3 cellular contexts compared by ENCODE assay signal in genomic region chr1:228366851-228367741, GRCh38.
TF ChIP-seq lines count a peak whose summit lies in the region.

No MANE protein-coding gene starts in this region.

TF ChIP-seq in K562, 482 proteins besides CTCF, POLR2A, EP300 and RAD21:
- no peak for TF ChIP-seq HDAC3 (IDR thresholded peaks at IDR 0.05; ENCODE audit: borderline replicate concordance, partially characterized antibody)
- TF ChIP-seq FOXP1 (CRISPR knock-in tag; IDR thresholded peaks at IDR 0.05) = no peak
- 0 out of 2 replicates have a peak, but pooled peaks have one; percentile 37 for TF ChIP-seq ZNF12 (CRISPR knock-in tag; IDR thresholded peaks at IDR 0.05)
- no peak for TF ChIP-seq L3MBTL2 (IDR thresholded peaks at IDR 0.05)
- TF ChIP-seq MIER1 (IDR thresholded peaks at IDR 0.05; ENCODE audit: low read depth) = no peak
- peak; percentile 62; the same call in 1 of the 2 replicates for TF ChIP-seq ZBTB7A (IDR thresholded peaks at IDR 0.05; ENCODE audit: borderline replicate concordance, control insufficient read depth, low read depth, low read length)
- 0 out of 2 replicates have a peak, but pooled peaks have one; percentile 16 for TF ChIP-seq CBFB (CRISPR knock-in tag; IDR thresholded peaks at IDR 0.05)
- 0 out of 2 replicates have a peak, but pooled peaks have one; percentile 38 for TF ChIP-seq PTBP1 (IDR thresholded peaks at IDR 0.05; ENCODE audit: low read depth, low read length)
- TF ChIP-seq, protein P1, sequence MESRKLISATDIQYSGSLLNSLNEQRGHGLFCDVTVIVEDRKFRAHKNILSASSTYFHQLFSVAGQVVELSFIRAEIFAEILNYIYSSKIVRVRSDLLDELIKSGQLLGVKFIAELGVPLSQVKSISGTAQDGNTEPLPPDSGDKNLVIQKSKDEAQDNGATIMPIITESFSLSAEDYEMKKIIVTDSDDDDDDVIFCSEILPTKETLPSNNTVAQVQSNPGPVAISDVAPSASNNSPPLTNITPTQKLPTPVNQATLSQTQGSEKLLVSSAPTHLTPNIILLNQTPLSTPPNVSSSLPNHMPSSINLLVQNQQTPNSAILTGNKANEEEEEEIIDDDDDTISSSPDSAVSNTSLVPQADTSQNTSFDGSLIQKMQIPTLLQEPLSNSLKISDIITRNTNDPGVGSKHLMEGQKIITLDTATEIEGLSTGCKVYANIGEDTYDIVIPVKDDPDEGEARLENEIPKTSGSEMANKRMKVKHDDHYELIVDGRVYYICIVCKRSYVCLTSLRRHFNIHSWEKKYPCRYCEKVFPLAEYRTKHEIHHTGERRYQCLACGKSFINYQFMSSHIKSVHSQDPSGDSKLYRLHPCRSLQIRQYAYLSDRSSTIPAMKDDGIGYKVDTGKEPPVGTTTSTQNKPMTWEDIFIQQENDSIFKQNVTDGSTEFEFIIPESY (CRISPR knock-in tag; IDR thresholded peaks at IDR 0.05) = peak; percentile 87
- TF ChIP-seq ZC3H11A (IDR thresholded peaks at IDR 0.05; ENCODE audit: low read depth, low read length) = no peak
TF ChIP-seq in K562: peak in this region for 5.

TF ChIP-seq in HepG2, 621 proteins besides CTCF, POLR2A, EP300 and RAD21:
- TF ChIP-seq MEIS2 (CRISPR knock-in tag; IDR thresholded peaks at IDR 0.05) (no peak), RXRA (CRISPR knock-in tag; IDR thresholded peaks at IDR 0.05) (no peak), HDAC2 (CRISPR knock-in tag; IDR thresholded peaks at IDR 0.05) (no peak), PAF1 (CRISPR knock-in tag; IDR thresholded peaks at IDR 0.05) (no peak), TBX2 (CRISPR knock-in tag; IDR thresholded peaks at IDR 0.05; ENCODE audit: borderline replicate concordance) (no peak)
- TF ChIP-seq, protein P2, sequence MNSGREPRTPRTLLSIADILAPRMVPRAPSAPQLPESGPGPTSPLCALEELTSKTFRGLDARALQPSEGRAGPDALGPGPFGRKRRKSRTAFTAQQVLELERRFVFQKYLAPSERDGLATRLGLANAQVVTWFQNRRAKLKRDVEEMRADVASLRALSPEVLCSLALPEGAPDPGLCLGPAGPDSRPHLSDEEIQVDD (CRISPR knock-in tag; IDR thresholded peaks at IDR 0.05; ENCODE audit: borderline replicate concordance) = no peak

TF ChIP-seq in GM12891, 5 proteins besides CTCF, POLR2A, EP300 and RAD21:
- TF ChIP-seq PAX5 (IDR thresholded peaks at IDR 0.05; ENCODE audit: insufficient read depth, low read length, severe bottlenecking) (no peak), POLR2AphosphoS5 (IDR thresholded peaks at IDR 0.05; ENCODE audit: low read depth, low read length) (no peak), SPI1 (IDR thresholded peaks at IDR 0.05; ENCODE audit: low read depth, low read length) (no peak), TAF1 (IDR thresholded peaks at IDR 0.05; ENCODE audit: low read depth, low read length) (no peak), POU2F2 (IDR thresholded peaks at IDR 0.05; ENCODE audit: low read depth, low read length) (no peak)
